In genomic region chr13:31653730-31654129, GRCh38 we compare ENCODE assay signal across 22 cellular contexts.
DNase-seq lines count a peak whose midpoint lies in the region; ATAC-seq, FAIRE-seq and TF ChIP-seq lines count a peak whose summit lies in the region.
"Had no signal": no experiment of that assay in that cellular context is flagged by ENCODE, and none has a peak within 500 bp of the region (broad histone marks: within the 10 kb centered on the region; RNA-seq: fewer than 3 reads in every experiment).

No MANE protein-coding gene starts in this region.

- no peaks in the 10 kb centered on the region for H3K27me3 Mint-ChIP-seq in nephron progenitor cell (ENCODE audit: low read depth, poor library complexity)
- H3K27me3 Mint-ChIP-seq: CD4-positive, alpha-beta T cell had no signal

- H3K9ac ChIP-seq in endothelial cell of umbilical vein (replicated peaks; ENCODE audit: extremely low read depth, insufficient read depth, low read length): no peak overlapping the region
- H3K9ac ChIP-seq: BLaER1 treated with 17β-estradiol and CSF1 and Interleukin-3, amounts not matched to agents 10 nM and 100 nM had no signal

- H4K20me1 ChIP-seq in endothelial cell of umbilical vein (replicated peaks; ENCODE audit: control insufficient read depth, extremely low read depth, insufficient read depth, low read length): no peaks in the 10 kb centered on the region
- H4K20me1 ChIP-seq: BLaER1 treated with 17β-estradiol and CSF1 and Interleukin-3, amounts not matched to agents 10 nM and 100 nM had no signal

- ATAC-seq in SK-N-SH treated with all-trans-retinoic acid at 6 μM for 48 hours (no peak), HG02870 (IDR thresholded peaks at IDR 0.05; ENCODE audit: unreplicated experiment) (no peak), GM21717 (IDR thresholded peaks at IDR 0.05; ENCODE audit: unreplicated experiment) (no peak)
- ATAC-seq: CD8-positive, alpha-beta T cell had no signal

- POLR2A ChIA-PET in endothelial cell of umbilical vein (lab: Charles Lee): no interaction called here

- no peak for TF ChIP-seq POLR2A in endothelial cell of umbilical vein (IDR thresholded peaks at IDR 0.05; ENCODE audit: low read depth, low read length)

- no peaks in the 10 kb centered on the region for H3K4me1 Mint-ChIP-seq in nephron progenitor cell

- no peak overlapping the region for H3K4me2 ChIP-seq in endothelial cell of umbilical vein (ENCODE audit: insufficient read depth, low read length)
- H3K4me2 ChIP-seq: BLaER1 treated with 17β-estradiol and CSF1 and Interleukin-3, amounts not matched to agents 10 nM and 100 nM had no signal

- peak overlapping the region; percentile 38 for H2AFZ ChIP-seq in endothelial cell of umbilical vein (ENCODE audit: low read depth, low read length)

- FAIRE-seq in endothelial cell of umbilical vein (lab: Jason Lieb, UNC): peak; percentile 50
- FAIRE-seq: A204.1, D721Med, G401.6, GM12891, GM19239 had no signal

- H3K27ac ChIP-seq in endothelial cell of umbilical vein (ENCODE audit: insufficient read depth, low read depth, low read length): no peak overlapping the region
- H3K27ac ChIP-seq: BLaER1 treated with 17β-estradiol and CSF1 and Interleukin-3, amounts not matched to agents 10 nM and 100 nM; C4-2B had no signal

- H3K36me3 Mint-ChIP-seq in nephron progenitor cell (ENCODE audit: low read depth): no peaks in the 10 kb centered on the region
- H3K36me3 Mint-ChIP-seq: CD8-positive, alpha-beta T cell had no signal

- no peak for TF ChIP-seq CTCF in endothelial cell of umbilical vein (IDR thresholded peaks at IDR 0.05; ENCODE audit: extremely low read depth in 1 of 2, insufficient read depth in 1 of 2, low read depth in 1 of 2, low read length in 2 of 2)
- no peak for TF ChIP-seq CTCF in nephron progenitor cell (IDR thresholded peaks at IDR 0.05)

- no peaks in the 10 kb centered on the region for H3K36me3 ChIP-seq in endothelial cell of umbilical vein (ENCODE audit: control insufficient read depth in 2 of 2, extremely low read depth in 1 of 2, insufficient read depth in 2 of 2, low read length in 2 of 2)
- H3K36me3 ChIP-seq: BLaER1 treated with 17β-estradiol and CSF1 and Interleukin-3, amounts not matched to agents 10 nM and 100 nM had no signal

- H3K27ac Mint-ChIP-seq in nephron progenitor cell: no peak overlapping the region
- H3K27ac Mint-ChIP-seq: CD4-positive, alpha-beta T cell; CD8-positive, alpha-beta T cell had no signal

- H3K9me1 ChIP-seq in endothelial cell of umbilical vein (replicated peaks; ENCODE audit: control insufficient read depth, extremely low read depth, insufficient read depth, low read length): no peaks in the 10 kb centered on the region

- H3K4me3 Mint-ChIP-seq in nephron progenitor cell: no peak overlapping the region
- H3K4me3 Mint-ChIP-seq: CD4-positive, alpha-beta T cell; CD8-positive, alpha-beta T cell had no signal

- CTCF ChIA-PET in endothelial cell of umbilical vein (lab: Charles Lee): no interaction called here

- no TSS peak for BruUV-seq in endothelial cell of umbilical vein (replicated peaks; lab: Mats Ljungman, UMichigan)

- no peaks in the 10 kb centered on the region for H3K27me3 ChIP-seq in endothelial cell of umbilical vein (ENCODE audit: control insufficient read depth in 2 of 2, insufficient read depth in 2 of 2, low read length in 2 of 2)
- H3K27me3 ChIP-seq: BLaER1 treated with 17β-estradiol and CSF1 and Interleukin-3, amounts not matched to agents 10 nM and 100 nM had no signal

- no peaks in the 10 kb centered on the region for H3K4me1 ChIP-seq in endothelial cell of umbilical vein (ENCODE audit: control insufficient read depth, extremely low read depth, insufficient read depth, low read length)
- H3K4me1 ChIP-seq: BLaER1 treated with 17β-estradiol and CSF1 and Interleukin-3, amounts not matched to agents 10 nM and 100 nM; Caco-2 had no signal

- H3K9me3 ChIP-seq in endothelial cell of umbilical vein (replicated peaks; ENCODE audit: control insufficient read depth, insufficient read depth, low read length): no peaks in the 10 kb centered on the region
- H3K9me3 ChIP-seq: BLaER1 treated with 17β-estradiol and CSF1 and Interleukin-3, amounts not matched to agents 10 nM and 100 nM; Caco-2 had no signal

- DNase-seq in SK-N-DZ (ENCODE audit: low spot score): peak; percentile 53
- DNase-seq in endothelial cell of umbilical vein (ENCODE audit: low read depth, low spot score): peak; percentile 62
- DNase-seq in superior temporal gyrus (ENCODE audit: extremely low spot score): no peak
- no peak for DNase-seq in nephron progenitor cell
- DNase-seq: 8988T; ACHN; Caco-2; Calu3; CD4-positive, alpha-beta T cell; CD8-positive, alpha-beta T cell; DMS79 treated with DMSO at 0.1 percent for 48 hours; GF-D8 had no signal

- dilution Hi-C loops in endothelial cell of umbilical vein (cut with MboI; ENCODE audit: extremely low pct_ligation_motif_present, low sequenced_read_pairs): no loop called here

- H3K9me3 Mint-ChIP-seq in nephron progenitor cell: peaks cover under 1% of the 10 kb centered on the region
- H3K9me3 Mint-ChIP-seq: CD4-positive, alpha-beta T cell; CD8-positive, alpha-beta T cell had no signal

- intact Hi-C loops in endothelial cell of umbilical vein (cut with micrococcal nuclease): no loop called here

- H3K4me3 ChIP-seq in endothelial cell of umbilical vein (replicated peaks in 1 of 3; ENCODE audit: insufficient read depth in 1 of 3, low read depth in 1 of 3, low read length in 3 of 3): no peak overlapping the region
- H3K4me3 ChIP-seq: BLaER1 treated with 17β-estradiol and CSF1 and Interleukin-3, amounts not matched to agents 10 nM and 100 nM had no signal

- H3K79me2 ChIP-seq in endothelial cell of umbilical vein (ENCODE audit: control insufficient read depth, insufficient read depth, low read length): no peaks in the 10 kb centered on the region

TF ChIP-seq in SK-N-SH treated with all-trans-retinoic acid at 6 μM for 48 hours, 23 proteins besides CTCF, POLR2A, EP300 and RAD21:
- TF ChIP-seq CSRNP3 (CRISPR knock-in tag; IDR thresholded peaks at IDR 0.05) (no peak), SNAI2 (CRISPR knock-in tag; IDR thresholded peaks at IDR 0.05) (no peak), ZNF8 (CRISPR knock-in tag; IDR thresholded peaks at IDR 0.05) (peak; percentile 38; the same call in 1 of the 2 replicates), ZNF70 (CRISPR knock-in tag; IDR thresholded peaks at IDR 0.05) (no peak)

TF ChIP-seq in endothelial cell of umbilical vein, 7 proteins besides CTCF, POLR2A, EP300 and RAD21:
- TF ChIP-seq POLR2AphosphoS5 (IDR thresholded peaks at IDR 0.05; ENCODE audit: insufficient read depth, low read depth, low read length) (no peak), GATA2 (IDR thresholded peaks at IDR 0.05; ENCODE audit: insufficient read depth, insufficient read length, low read depth, low read length) (no peak), JUN (IDR thresholded peaks at IDR 0.05; ENCODE audit: borderline replicate concordance, insufficient read depth, insufficient read length, low read depth) (no peak), EZH2 (IDR thresholded peaks at IDR 0.05; ENCODE audit: borderline replicate concordance, low read depth, low read length, severe bottlenecking) (no peak), MAX (IDR thresholded peaks at IDR 0.05; ENCODE audit: insufficient read depth, insufficient read length) (no peak), FOS (IDR thresholded peaks at IDR 0.05; ENCODE audit: borderline replicate concordance, insufficient read depth, low read length) (no peak), MYC (IDR thresholded peaks at IDR 0.05; ENCODE audit: low read depth, low read length) (no peak)
TF ChIP-seq in endothelial cell of umbilical vein: peak in this region for 0.

Comparison
In these comparisons a context has a peak if more than half of its experiments do, and no peak if none do; other contexts are left out.
1. DNase-seq: peak in SK-N-DZ (single experiment) and endothelial cell of umbilical vein (single experiment); none in superior temporal gyrus (single experiment) and nephron progenitor cell (single experiment).